In the genomic region with DNA sequence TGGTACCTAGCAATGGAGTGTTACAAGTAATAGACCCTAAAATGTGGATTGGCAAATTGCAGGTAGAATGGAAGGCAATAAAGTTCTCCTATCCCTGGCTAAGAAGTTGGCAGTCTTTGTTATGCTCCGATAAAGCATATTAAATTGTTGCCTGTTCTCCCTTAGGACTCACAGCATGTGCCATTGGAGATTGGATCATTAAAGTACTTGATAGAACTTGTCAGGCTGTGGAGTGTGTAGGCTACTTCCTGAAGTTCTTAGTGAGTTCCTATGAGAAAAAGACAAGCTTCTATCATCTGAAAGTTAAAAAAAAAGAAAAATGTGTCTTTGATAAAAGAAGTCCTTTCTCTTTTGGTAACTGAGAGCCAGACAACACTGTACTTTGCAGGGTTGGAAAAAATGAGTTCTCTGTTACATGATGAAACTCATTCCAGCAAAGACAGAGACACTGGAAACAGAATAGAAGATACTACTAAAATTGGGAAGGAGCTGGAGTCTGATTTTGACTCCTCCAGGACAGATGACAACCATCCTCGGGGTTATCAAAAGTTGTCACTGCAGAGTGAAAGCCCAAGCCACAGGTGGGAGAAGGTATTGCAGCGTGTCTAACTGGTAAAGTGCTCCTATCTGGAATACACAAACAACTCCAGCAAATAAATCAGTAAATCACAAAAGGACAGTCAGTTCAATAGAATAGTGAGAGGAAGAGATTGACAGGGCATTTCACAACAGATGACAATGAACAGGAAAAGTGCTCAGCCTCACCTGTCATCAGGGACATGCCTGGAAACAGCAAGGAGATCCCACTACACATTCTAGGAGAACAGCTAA, we compare ENCODE assay signal across 1 cellular context.
TF ChIP-seq lines count a peak whose summit lies in the region.

No MANE protein-coding gene starts in this region.

TF ChIP-seq in HEK293, 187 proteins besides CTCF, POLR2A, EP300 and RAD21 (continued from another document):
- TF ChIP-seq ZBTB11 (tag by site-specific recombination; conservative IDR thresholded peaks at IDR 0.05; ENCODE audit: low read depth), result no peak
